In genomic region chr2:218691234-218691633, GRCh38 we compare ENCODE assay signal across 1 cellular context.
TF ChIP-seq lines count a peak whose summit lies in the region.

No MANE protein-coding gene starts in this region.

TF ChIP-seq in IMR-90, 13 proteins besides CTCF, POLR2A, EP300 and RAD21:
- TF ChIP-seq MXI1 (IDR thresholded peaks at IDR 0.05; ENCODE audit: borderline replicate concordance, low read depth, low read length) (no peak), CEBPB (IDR thresholded peaks at IDR 0.05; ENCODE audit: low read depth, low read length) (no peak), ELK1 (IDR thresholded peaks at IDR 0.05; ENCODE audit: borderline replicate concordance, low read depth, low read length) (no peak), BHLHE40 (IDR thresholded peaks at IDR 0.05; ENCODE audit: low read depth, low read length) (no peak), NFE2L2 (IDR thresholded peaks at IDR 0.05; ENCODE audit: low read depth, low read length) (no peak), MAZ (IDR thresholded peaks at IDR 0.05; ENCODE audit: borderline replicate concordance, low read depth, low read length) (no peak), MAFK (IDR thresholded peaks at IDR 0.05; ENCODE audit: low read depth, low read length) (no peak), RFX5 (IDR thresholded peaks at IDR 0.05; ENCODE audit: low read depth, low read length) (no peak), SMC3 (IDR thresholded peaks at IDR 0.05; ENCODE audit: low read depth, low read length) (no peak), CHD1 (IDR thresholded peaks at IDR 0.05; ENCODE audit: low read depth, low read length) (no peak), FOS (IDR thresholded peaks at IDR 0.05; ENCODE audit: low read depth, low read length) (no peak), USF2 (IDR thresholded peaks at IDR 0.05; ENCODE audit: low read depth, low read length) (no peak), RCOR1 (IDR thresholded peaks at IDR 0.05; ENCODE audit: insufficient replicate concordance, low read length) (no peak)
